In the genomic region with DNA sequence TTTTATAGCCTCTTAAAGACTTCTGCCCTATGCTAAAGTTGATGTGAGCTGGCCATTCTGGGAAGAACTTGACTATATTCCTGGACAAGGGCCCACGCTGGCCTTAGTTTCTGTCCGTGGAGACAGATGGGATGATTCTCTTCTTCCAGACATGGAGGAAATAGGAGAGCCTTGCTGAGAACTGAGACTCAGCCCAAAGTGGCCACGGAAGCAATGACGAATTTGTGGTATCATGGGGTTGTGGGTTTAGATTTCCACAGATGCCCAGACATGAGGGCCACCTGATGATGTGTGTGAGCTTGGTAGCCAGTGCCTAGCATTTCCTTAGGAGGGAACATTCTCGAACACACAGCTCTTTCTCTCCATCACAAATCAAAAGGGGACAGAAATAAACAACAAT, we compare ENCODE assay signal across 1 cellular context.
TF ChIP-seq lines count a peak whose summit lies in the region.

No MANE protein-coding gene starts in this region.

TF ChIP-seq in SK-N-SH treated with all-trans-retinoic acid at 6 μM for 48 hours, 23 proteins besides CTCF, POLR2A, EP300 and RAD21 (continued from another document):
- TF ChIP-seq, protein P1, sequence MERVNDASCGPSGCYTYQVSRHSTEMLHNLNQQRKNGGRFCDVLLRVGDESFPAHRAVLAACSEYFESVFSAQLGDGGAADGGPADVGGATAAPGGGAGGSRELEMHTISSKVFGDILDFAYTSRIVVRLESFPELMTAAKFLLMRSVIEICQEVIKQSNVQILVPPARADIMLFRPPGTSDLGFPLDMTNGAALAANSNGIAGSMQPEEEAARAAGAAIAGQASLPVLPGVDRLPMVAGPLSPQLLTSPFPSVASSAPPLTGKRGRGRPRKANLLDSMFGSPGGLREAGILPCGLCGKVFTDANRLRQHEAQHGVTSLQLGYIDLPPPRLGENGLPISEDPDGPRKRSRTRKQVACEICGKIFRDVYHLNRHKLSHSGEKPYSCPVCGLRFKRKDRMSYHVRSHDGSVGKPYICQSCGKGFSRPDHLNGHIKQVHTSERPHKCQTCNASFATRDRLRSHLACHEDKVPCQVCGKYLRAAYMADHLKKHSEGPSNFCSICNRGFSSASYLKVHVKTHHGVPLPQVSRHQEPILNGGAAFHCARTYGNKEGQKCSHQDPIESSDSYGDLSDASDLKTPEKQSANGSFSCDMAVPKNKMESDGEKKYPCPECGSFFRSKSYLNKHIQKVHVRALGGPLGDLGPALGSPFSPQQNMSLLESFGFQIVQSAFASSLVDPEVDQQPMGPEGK (CRISPR knock-in tag; IDR thresholded peaks at IDR 0.05; ENCODE audit: borderline replicate concordance) = no peak
- no peak for TF ChIP-seq BACH2 (CRISPR knock-in tag; IDR thresholded peaks at IDR 0.05; ENCODE audit: borderline replicate concordance)
- no peak for TF ChIP-seq ZNF8 (CRISPR knock-in tag; IDR thresholded peaks at IDR 0.05)
- TF ChIP-seq, protein P2, sequence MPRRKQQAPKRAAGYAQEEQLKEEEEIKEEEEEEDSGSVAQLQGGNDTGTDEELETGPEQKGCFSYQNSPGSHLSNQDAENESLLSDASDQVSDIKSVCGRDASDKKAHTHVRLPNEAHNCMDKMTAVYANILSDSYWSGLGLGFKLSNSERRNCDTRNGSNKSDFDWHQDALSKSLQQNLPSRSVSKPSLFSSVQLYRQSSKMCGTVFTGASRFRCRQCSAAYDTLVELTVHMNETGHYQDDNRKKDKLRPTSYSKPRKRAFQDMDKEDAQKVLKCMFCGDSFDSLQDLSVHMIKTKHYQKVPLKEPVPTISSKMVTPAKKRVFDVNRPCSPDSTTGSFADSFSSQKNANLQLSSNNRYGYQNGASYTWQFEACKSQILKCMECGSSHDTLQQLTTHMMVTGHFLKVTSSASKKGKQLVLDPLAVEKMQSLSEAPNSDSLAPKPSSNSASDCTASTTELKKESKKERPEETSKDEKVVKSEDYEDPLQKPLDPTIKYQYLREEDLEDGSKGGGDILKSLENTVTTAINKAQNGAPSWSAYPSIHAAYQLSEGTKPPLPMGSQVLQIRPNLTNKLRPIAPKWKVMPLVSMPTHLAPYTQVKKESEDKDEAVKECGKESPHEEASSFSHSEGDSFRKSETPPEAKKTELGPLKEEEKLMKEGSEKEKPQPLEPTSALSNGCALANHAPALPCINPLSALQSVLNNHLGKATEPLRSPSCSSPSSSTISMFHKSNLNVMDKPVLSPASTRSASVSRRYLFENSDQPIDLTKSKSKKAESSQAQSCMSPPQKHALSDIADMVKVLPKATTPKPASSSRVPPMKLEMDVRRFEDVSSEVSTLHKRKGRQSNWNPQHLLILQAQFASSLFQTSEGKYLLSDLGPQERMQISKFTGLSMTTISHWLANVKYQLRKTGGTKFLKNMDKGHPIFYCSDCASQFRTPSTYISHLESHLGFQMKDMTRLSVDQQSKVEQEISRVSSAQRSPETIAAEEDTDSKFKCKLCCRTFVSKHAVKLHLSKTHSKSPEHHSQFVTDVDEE (CRISPR knock-in tag; IDR thresholded peaks at IDR 0.05) = no peak
- TF ChIP-seq ZFP3 (CRISPR knock-in tag; IDR thresholded peaks at IDR 0.05) = no peak
- no peak for TF ChIP-seq ISL1 (CRISPR knock-in tag; IDR thresholded peaks at IDR 0.05)
- TF ChIP-seq SNAI2 (CRISPR knock-in tag; IDR thresholded peaks at IDR 0.05) = no peak
- no peak for TF ChIP-seq GLIS3 (CRISPR knock-in tag; IDR thresholded peaks at IDR 0.05)
- no peak for TF ChIP-seq CSDC2 (CRISPR knock-in tag; IDR thresholded peaks at IDR 0.05)
- TF ChIP-seq, protein P3, sequence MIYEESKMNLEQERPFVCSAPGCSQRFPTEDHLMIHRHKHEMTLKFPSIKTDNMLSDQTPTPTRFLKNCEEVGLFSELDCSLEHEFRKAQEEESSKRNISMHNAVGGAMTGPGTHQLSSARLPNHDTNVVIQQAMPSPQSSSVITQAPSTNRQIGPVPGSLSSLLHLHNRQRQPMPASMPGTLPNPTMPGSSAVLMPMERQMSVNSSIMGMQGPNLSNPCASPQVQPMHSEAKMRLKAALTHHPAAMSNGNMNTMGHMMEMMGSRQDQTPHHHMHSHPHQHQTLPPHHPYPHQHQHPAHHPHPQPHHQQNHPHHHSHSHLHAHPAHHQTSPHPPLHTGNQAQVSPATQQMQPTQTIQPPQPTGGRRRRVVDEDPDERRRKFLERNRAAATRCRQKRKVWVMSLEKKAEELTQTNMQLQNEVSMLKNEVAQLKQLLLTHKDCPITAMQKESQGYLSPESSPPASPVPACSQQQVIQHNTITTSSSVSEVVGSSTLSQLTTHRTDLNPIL (CRISPR knock-in tag; IDR thresholded peaks at IDR 0.05; ENCODE audit: low read depth) = no peak
TF ChIP-seq in SK-N-SH treated with all-trans-retinoic acid at 6 μM for 48 hours: peak in this region for 0.
